In the genomic region with DNA sequence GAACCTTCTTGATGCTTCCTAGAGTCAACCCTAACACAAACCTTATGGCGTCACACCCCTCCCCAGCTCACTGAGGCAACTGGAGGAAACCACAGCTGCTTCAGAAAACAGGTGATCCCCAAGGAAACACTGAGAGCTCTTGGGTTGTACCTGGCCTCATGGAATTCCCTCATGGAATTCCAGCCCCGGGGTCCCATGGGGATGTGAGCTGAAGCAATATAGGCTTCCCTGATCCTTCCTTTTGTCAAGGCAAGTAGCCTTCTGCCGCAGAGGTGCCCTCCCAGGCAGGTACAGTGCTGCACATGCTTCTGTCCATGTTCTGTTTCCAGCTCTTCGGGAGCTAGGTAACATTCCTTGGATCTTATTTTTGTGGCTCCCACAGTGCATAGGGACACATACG, we compare ENCODE assay signal across 34 cellular contexts. TPM values are rescaled to one million over a fixed set of nuclear protein-coding genes. Genes with fewer than 3 reads are reported as not detected.
"Had no signal": no experiment of that assay in that cellular context is flagged by ENCODE, and none has a peak within 500 bp of the region (broad histone marks: within the 10 kb centered on the region; RNA-seq: fewer than 3 reads in every experiment).

No MANE protein-coding gene starts in this region.

- ATAC-seq: activated CD4-positive, alpha-beta T cell treated with anti-CD3 and anti-CD28 coated beads for 36 hours; activated CD8-positive, alpha-beta memory T cell treated with anti-CD3 and anti-CD28 coated beads, Interleukin-2, amount 10 ng/mL, durations not matched to agents 7 days and 5 days; activated CD8-positive, alpha-beta T cell treated with anti-CD3 and anti-CD28 coated beads, Interleukin-2, amount 10 ng/mL, durations not matched to agents 7 days and 5 days; activated naive CD4-positive, alpha-beta T cell treated with anti-CD3 and anti-CD28 coated beads, Interleukin-2, amount 50 U/mL, for 72 hours; gastroesophageal sphincter; heart right ventricle had no signal

- H3K27ac Mint-ChIP-seq: activated CD4-positive, alpha-beta memory T cell treated with anti-CD3 and anti-CD28 coated beads for 36 hours; activated CD4-positive, alpha-beta T cell treated with anti-CD3 and anti-CD28 coated beads for 36 hours; activated CD4-positive, alpha-beta T cell treated with anti-CD3 and anti-CD28 coated beads, Interleukin-2, amount 10 ng/mL, durations not matched to agents 24 days and 14 days; activated CD8-positive, alpha-beta memory T cell treated with anti-CD3 and anti-CD28 coated beads, Interleukin-2, amount 10 ng/mL, durations not matched to agents 7 days and 5 days; activated CD8-positive, alpha-beta T cell treated with anti-CD3 and anti-CD28 coated beads, Interleukin-2, amount 10 ng/mL, durations not matched to agents 7 days and 5 days; activated naive CD4-positive, alpha-beta T cell treated with anti-CD3 and anti-CD28 coated beads, Interleukin-2, amount 10 ng/mL, durations not matched to agents 7 days and 5 days; activated naive CD4-positive, alpha-beta T cell treated with anti-CD3 and anti-CD28 coated beads, Interleukin-2, amount 50 U/mL, for 72 hours; activated naive CD8-positive, alpha-beta T cell treated with anti-CD3 and anti-CD28 coated beads, Interleukin-2, amount 10 ng/mL, durations not matched to agents 7 days and 5 days; activated T-helper 1 cell treated with anti-CD3 and anti-CD28 coated beads, Interleukin-12 subunit alpha, Interleukin-12 subunit beta, Interleukin-2, Interleukin-4 antibody, amounts not matched to agents 30 ng/mL and 10 ng/mL and 1 ng/mL, durations not matched to agents 14 hours and 24 hours and 36 hours; activated T-helper 2 cell treated with anti-CD3 and anti-CD28 coated beads, Interferon-gamma antibody, Interleukin-2, Interleukin-4, amounts not matched to agents 10 μg/mL and 5 μg/mL and 100 μg/mL, durations not matched to agents 14 hours and 24 hours and 36 hours; T-helper 2 cell treated with Interferon-gamma antibody and Interleukin-4, amounts not matched to agents 5 μg/mL and 100 μg/mL, for 36 hours had no signal

- H3K36me3 Mint-ChIP-seq: activated CD4-positive, alpha-beta memory T cell treated with anti-CD3 and anti-CD28 coated beads for 36 hours; activated CD8-positive, alpha-beta memory T cell treated with anti-CD3 and anti-CD28 coated beads, Interleukin-2, amount 10 ng/mL, durations not matched to agents 7 days and 5 days; activated naive CD4-positive, alpha-beta T cell treated with anti-CD3 and anti-CD28 coated beads, Interleukin-2, amount 10 ng/mL, durations not matched to agents 7 days and 5 days; activated naive CD4-positive, alpha-beta T cell treated with anti-CD3 and anti-CD28 coated beads, Interleukin-2, amount 50 U/mL, for 72 hours; activated naive CD8-positive, alpha-beta T cell treated with anti-CD3 and anti-CD28 coated beads, Interleukin-2, amount 10 ng/mL, durations not matched to agents 7 days and 5 days had no signal

- H3K4me3 Mint-ChIP-seq: activated CD4-positive, alpha-beta memory T cell treated with anti-CD3 and anti-CD28 coated beads for 36 hours; activated CD4-positive, alpha-beta T cell treated with anti-CD3 and anti-CD28 coated beads for 36 hours; activated CD4-positive, alpha-beta T cell treated with anti-CD3 and anti-CD28 coated beads, Interleukin-2, amount 10 ng/mL, durations not matched to agents 24 days and 14 days; activated CD8-positive, alpha-beta memory T cell treated with anti-CD3 and anti-CD28 coated beads, Interleukin-2, amount 10 ng/mL, durations not matched to agents 7 days and 5 days; activated CD8-positive, alpha-beta T cell treated with anti-CD3 and anti-CD28 coated beads, Interleukin-2, amount 10 ng/mL, durations not matched to agents 7 days and 5 days; activated naive CD4-positive, alpha-beta T cell treated with anti-CD3 and anti-CD28 coated beads, Interleukin-2, amount 10 ng/mL, durations not matched to agents 7 days and 5 days; activated naive CD8-positive, alpha-beta T cell treated with anti-CD3 and anti-CD28 coated beads, Interleukin-2, amount 10 ng/mL, durations not matched to agents 7 days and 5 days; activated T-helper 1 cell treated with anti-CD3 and anti-CD28 coated beads, Interleukin-12 subunit alpha, Interleukin-12 subunit beta, Interleukin-2, Interleukin-4 antibody, amounts not matched to agents 30 ng/mL and 10 ng/mL and 1 ng/mL, durations not matched to agents 14 hours and 24 hours and 36 hours; brain; T-helper 2 cell treated with Interferon-gamma antibody and Interleukin-4, amounts not matched to agents 5 μg/mL and 100 μg/mL, for 36 hours had no signal

- H3K9me3 Mint-ChIP-seq: activated CD4-positive, alpha-beta memory T cell treated with anti-CD3 and anti-CD28 coated beads for 36 hours; activated CD4-positive, alpha-beta T cell treated with anti-CD3 and anti-CD28 coated beads, Interleukin-2, amount 10 ng/mL, durations not matched to agents 24 days and 14 days; activated naive CD4-positive, alpha-beta T cell treated with anti-CD3 and anti-CD28 coated beads, Interleukin-2, amount 10 ng/mL, durations not matched to agents 7 days and 5 days; activated naive CD4-positive, alpha-beta T cell treated with anti-CD3 and anti-CD28 coated beads, Interleukin-2, amount 50 U/mL, for 72 hours; activated naive CD8-positive, alpha-beta T cell treated with anti-CD3 and anti-CD28 coated beads, Interleukin-2, amount 10 ng/mL, durations not matched to agents 7 days and 5 days; activated T-helper 1 cell treated with anti-CD3 and anti-CD28 coated beads, Interleukin-12 subunit alpha, Interleukin-12 subunit beta, Interleukin-2, Interleukin-4 antibody, amounts not matched to agents 30 ng/mL and 10 ng/mL and 1 ng/mL, durations not matched to agents 14 hours and 24 hours and 36 hours; activated T-helper 2 cell treated with anti-CD3 and anti-CD28 coated beads, Interferon-gamma antibody, Interleukin-2, Interleukin-4, amounts not matched to agents 10 μg/mL and 5 μg/mL and 100 μg/mL, durations not matched to agents 14 hours and 24 hours and 36 hours; brain; T-helper 2 cell treated with Interferon-gamma antibody and Interleukin-4, amounts not matched to agents 5 μg/mL and 100 μg/mL, for 36 hours had no signal

- H3K4me1 Mint-ChIP-seq: activated CD4-positive, alpha-beta T cell treated with anti-CD3 and anti-CD28 coated beads for 36 hours; activated CD4-positive, alpha-beta T cell treated with anti-CD3 and anti-CD28 coated beads, Interleukin-2, amount 10 ng/mL, durations not matched to agents 24 days and 14 days; activated CD8-positive, alpha-beta memory T cell treated with anti-CD3 and anti-CD28 coated beads, Interleukin-2, amount 10 ng/mL, durations not matched to agents 7 days and 5 days; activated naive CD4-positive, alpha-beta T cell treated with anti-CD3 and anti-CD28 coated beads, Interleukin-2, amount 10 ng/mL, durations not matched to agents 7 days and 5 days; activated naive CD8-positive, alpha-beta T cell treated with anti-CD3 and anti-CD28 coated beads, Interleukin-2, amount 10 ng/mL, durations not matched to agents 7 days and 5 days had no signal

- DNase-seq: activated CD4-positive, alpha-beta memory T cell treated with anti-CD3 and anti-CD28 coated beads for 36 hours; activated CD4-positive, alpha-beta T cell treated with anti-CD3 and anti-CD28 coated beads for 36 hours; activated CD4-positive, alpha-beta T cell treated with anti-CD3 and anti-CD28 coated beads, Interleukin-2, amount 10 ng/mL, durations not matched to agents 24 days and 14 days; activated CD4-positive, CD25-positive, alpha-beta regulatory T cell; activated CD4-positive, CD25-positive, alpha-beta regulatory T cell treated with anti-CD3 and anti-CD28 coated beads, Interleukin-2, amount 50 U/mL, for 72 hours; activated CD8-positive, alpha-beta memory T cell treated with anti-CD3 and anti-CD28 coated beads, Interleukin-2, amount 10 ng/mL, durations not matched to agents 7 days and 5 days; activated CD8-positive, alpha-beta memory T cell treated with anti-CD3 and anti-CD28 coated beads, Interleukin-2, amount 50 U/mL, for 4 hours; activated CD8-positive, alpha-beta T cell treated with anti-CD3 and anti-CD28 coated beads, Interleukin-2, amount 10 ng/mL, durations not matched to agents 7 days and 5 days; activated gamma-delta T cell; activated naive CD4-positive, alpha-beta T cell; activated naive CD4-positive, alpha-beta T cell treated with anti-CD3 and anti-CD28 coated beads, Interleukin-2, amount 10 ng/mL, durations not matched to agents 7 days and 5 days; activated naive CD8-positive, alpha-beta T cell treated with anti-CD3 and anti-CD28 coated beads, Interleukin-2, amount 10 ng/mL, durations not matched to agents 7 days and 5 days; activated T-cell treated with anti-CD3 and anti-CD28 coated beads, Interleukin-2, amount 50 U/mL, for 1 hour; activated T-cell treated with anti-CD3 and anti-CD28 coated beads, Interleukin-2, amount 50 U/mL, for 48 hours; central memory CD4-positive, alpha-beta T cell; cerebellar nuclear complex; colonic mucosa; effector CD8-positive, alpha-beta T cell; esophagus squamous epithelium; foreskin melanocyte; heart right ventricle; T1000; WERI-Rb-1 had no signal

- H3K27me3 Mint-ChIP-seq: brain had no signal

- H3K4me3 ChIP-seq: ascending aorta, breast epithelium, cardiac muscle cell, colonic mucosa, esophagus squamous epithelium, gastroesophageal sphincter, heart right ventricle, hepatocyte had no signal

- H3K27me3 ChIP-seq: ascending aorta, breast epithelium, cardiac muscle cell, colonic mucosa, heart right ventricle had no signal

- H3K36me3 ChIP-seq: ascending aorta, breast epithelium, cardiac muscle cell, colonic mucosa, esophagus squamous epithelium, gastroesophageal sphincter, heart right ventricle had no signal

RNA-seq across cellular contexts. Expression of gene TSPAN11, which starts 47.3 kb away (rescaled TPM):
- total RNA-seq: activated CD4-positive, alpha-beta memory T cell treated with anti-CD3 and anti-CD28 coated beads for 36 hours; activated CD4-positive, alpha-beta T cell treated with anti-CD3 and anti-CD28 coated beads for 36 hours; activated CD4-positive, alpha-beta T cell treated with anti-CD3 and anti-CD28 coated beads, Interleukin-2, amount 10 ng/mL, durations not matched to agents 24 days and 14 days; activated CD8-positive, alpha-beta memory T cell treated with anti-CD3 and anti-CD28 coated beads for 36 hours; activated CD8-positive, alpha-beta memory T cell treated with anti-CD3 and anti-CD28 coated beads, Interleukin-2, amount 10 ng/mL, durations not matched to agents 7 days and 5 days; activated CD8-positive, alpha-beta T cell treated with anti-CD3 and anti-CD28 coated beads, Interleukin-2, amount 10 ng/mL, durations not matched to agents 7 days and 5 days; activated naive CD4-positive, alpha-beta T cell treated with anti-CD3 and anti-CD28 coated beads, Interleukin-2, amount 50 U/mL, for 72 hours; activated naive CD8-positive, alpha-beta T cell treated with anti-CD3 and anti-CD28 coated beads, Interleukin-2, amount 10 ng/mL, durations not matched to agents 7 days and 5 days; activated T-helper 1 cell treated with anti-CD3 and anti-CD28 coated beads, Interleukin-12 subunit alpha, Interleukin-12 subunit beta, Interleukin-2, Interleukin-4 antibody, amounts not matched to agents 30 ng/mL and 10 ng/mL and 1 ng/mL, durations not matched to agents 14 hours and 24 hours and 36 hours; activated T-helper 2 cell treated with anti-CD3 and anti-CD28 coated beads, Interferon-gamma antibody, Interleukin-2, Interleukin-4, amounts not matched to agents 10 μg/mL and 5 μg/mL and 100 μg/mL, durations not matched to agents 14 hours and 24 hours and 36 hours had no signal
